In the genomic region with DNA sequence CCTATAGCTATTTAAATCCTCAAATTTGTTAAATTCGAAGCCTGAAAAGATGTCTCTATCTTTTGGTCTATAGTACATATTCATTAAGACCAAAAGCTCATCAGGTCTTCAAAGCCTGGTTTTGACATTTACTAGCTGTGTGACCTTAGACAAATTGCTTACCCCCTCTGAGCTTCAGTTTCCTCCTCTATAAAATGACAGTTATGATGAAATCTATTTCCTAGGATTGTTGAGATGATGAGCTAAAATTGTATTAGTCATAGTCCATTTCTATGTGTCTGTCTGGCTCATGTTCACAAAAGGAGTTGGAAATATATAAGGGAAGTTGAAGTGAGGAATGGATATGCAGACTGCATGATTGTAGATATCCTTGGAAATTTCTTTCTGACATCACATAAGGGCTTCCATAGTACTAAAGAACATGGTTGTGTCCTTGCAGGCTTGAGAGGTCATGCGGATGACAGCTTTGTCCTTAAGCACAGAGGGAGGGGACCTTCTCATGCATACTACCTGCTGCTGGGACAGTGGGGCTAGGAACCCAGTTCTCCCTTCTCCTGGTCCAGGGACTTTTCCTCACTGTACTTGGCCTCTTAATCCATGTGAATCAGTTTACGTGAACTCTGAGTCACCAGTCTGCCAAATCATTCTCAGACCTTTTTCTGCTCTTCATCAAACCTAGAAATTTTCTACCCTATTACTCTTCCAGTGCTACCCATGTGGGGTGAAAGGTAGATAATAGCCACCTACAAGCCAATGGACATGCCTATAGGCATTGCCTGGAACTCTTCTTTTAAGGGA, we compare ENCODE assay signal across 1 cellular context.
TF ChIP-seq lines count a peak whose summit lies in the region.

No MANE protein-coding gene starts in this region.

TF ChIP-seq in SK-N-SH, 30 proteins besides CTCF, POLR2A, EP300 and RAD21 (continued from another document):
- TF ChIP-seq CHD2 (IDR thresholded peaks at IDR 0.05; ENCODE audit: low read length, partially characterized antibody) (no peak), YY1 (IDR thresholded peaks at IDR 0.05; ENCODE audit: low read depth) (no peak), TCF12 (IDR thresholded peaks at IDR 0.05) (peak; percentile 31; the same call in 1 of the 2 replicates), GABPA (IDR thresholded peaks at IDR 0.05; ENCODE audit: low read depth) (no peak), MEF2A (IDR thresholded peaks at IDR 0.05; ENCODE audit: borderline replicate concordance, low read depth) (no peak), SIN3A (IDR thresholded peaks at IDR 0.05; ENCODE audit: borderline replicate concordance, low read depth, low read length) (no peak), JUND (IDR thresholded peaks at IDR 0.05) (peak; percentile 20; the same call in 1 of the 2 replicates), RXRA (IDR thresholded peaks at IDR 0.05; ENCODE audit: borderline replicate concordance, low read depth) (no peak), POLR2AphosphoS5 (IDR thresholded peaks at IDR 0.05; ENCODE audit: low read depth, low read length) (no peak), EZH2phosphoT487 (IDR thresholded peaks at IDR 0.05; ENCODE audit: borderline replicate concordance, low read depth) (no peak), TAF1 (IDR thresholded peaks at IDR 0.05; ENCODE audit: borderline replicate concordance, low read depth, low read length) (no peak), NRF1 (IDR thresholded peaks at IDR 0.05; ENCODE audit: low read depth, low read length) (no peak)
- TF ChIP-seq, protein P1, sequence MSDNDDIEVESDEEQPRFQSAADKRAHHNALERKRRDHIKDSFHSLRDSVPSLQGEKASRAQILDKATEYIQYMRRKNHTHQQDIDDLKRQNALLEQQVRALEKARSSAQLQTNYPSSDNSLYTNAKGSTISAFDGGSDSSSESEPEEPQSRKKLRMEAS (IDR thresholded peaks at IDR 0.05; ENCODE audit: low read depth): no peak
- TF ChIP-seq, protein P2, sequence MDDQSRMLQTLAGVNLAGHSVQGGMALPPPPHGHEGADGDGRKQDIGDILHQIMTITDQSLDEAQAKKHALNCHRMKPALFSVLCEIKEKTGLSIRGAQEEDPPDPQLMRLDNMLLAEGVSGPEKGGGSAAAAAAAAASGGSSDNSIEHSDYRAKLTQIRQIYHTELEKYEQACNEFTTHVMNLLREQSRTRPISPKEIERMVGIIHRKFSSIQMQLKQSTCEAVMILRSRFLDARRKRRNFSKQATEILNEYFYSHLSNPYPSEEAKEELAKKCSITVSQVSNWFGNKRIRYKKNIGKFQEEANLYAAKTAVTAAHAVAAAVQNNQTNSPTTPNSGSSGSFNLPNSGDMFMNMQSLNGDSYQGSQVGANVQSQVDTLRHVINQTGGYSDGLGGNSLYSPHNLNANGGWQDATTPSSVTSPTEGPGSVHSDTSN (IDR thresholded peaks at IDR 0.05): no peak
- TF ChIP-seq, protein P3, sequence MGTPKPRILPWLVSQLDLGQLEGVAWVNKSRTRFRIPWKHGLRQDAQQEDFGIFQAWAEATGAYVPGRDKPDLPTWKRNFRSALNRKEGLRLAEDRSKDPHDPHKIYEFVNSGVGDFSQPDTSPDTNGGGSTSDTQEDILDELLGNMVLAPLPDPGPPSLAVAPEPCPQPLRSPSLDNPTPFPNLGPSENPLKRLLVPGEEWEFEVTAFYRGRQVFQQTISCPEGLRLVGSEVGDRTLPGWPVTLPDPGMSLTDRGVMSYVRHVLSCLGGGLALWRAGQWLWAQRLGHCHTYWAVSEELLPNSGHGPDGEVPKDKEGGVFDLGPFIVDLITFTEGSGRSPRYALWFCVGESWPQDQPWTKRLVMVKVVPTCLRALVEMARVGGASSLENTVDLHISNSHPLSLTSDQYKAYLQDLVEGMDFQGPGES (IDR thresholded peaks at IDR 0.05; ENCODE audit: low read depth, low read length): no peak
- TF ChIP-seq, protein P4, sequence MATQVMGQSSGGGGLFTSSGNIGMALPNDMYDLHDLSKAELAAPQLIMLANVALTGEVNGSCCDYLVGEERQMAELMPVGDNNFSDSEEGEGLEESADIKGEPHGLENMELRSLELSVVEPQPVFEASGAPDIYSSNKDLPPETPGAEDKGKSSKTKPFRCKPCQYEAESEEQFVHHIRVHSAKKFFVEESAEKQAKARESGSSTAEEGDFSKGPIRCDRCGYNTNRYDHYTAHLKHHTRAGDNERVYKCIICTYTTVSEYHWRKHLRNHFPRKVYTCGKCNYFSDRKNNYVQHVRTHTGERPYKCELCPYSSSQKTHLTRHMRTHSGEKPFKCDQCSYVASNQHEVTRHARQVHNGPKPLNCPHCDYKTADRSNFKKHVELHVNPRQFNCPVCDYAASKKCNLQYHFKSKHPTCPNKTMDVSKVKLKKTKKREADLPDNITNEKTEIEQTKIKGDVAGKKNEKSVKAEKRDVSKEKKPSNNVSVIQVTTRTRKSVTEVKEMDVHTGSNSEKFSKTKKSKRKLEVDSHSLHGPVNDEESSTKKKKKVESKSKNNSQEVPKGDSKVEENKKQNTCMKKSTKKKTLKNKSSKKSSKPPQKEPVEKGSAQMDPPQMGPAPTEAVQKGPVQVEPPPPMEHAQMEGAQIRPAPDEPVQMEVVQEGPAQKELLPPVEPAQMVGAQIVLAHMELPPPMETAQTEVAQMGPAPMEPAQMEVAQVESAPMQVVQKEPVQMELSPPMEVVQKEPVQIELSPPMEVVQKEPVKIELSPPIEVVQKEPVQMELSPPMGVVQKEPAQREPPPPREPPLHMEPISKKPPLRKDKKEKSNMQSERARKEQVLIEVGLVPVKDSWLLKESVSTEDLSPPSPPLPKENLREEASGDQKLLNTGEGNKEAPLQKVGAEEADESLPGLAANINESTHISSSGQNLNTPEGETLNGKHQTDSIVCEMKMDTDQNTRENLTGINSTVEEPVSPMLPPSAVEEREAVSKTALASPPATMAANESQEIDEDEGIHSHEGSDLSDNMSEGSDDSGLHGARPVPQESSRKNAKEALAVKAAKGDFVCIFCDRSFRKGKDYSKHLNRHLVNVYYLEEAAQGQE (IDR thresholded peaks at IDR 0.05; ENCODE audit: low read depth, low read length): no peak
- TF ChIP-seq, protein P5, sequence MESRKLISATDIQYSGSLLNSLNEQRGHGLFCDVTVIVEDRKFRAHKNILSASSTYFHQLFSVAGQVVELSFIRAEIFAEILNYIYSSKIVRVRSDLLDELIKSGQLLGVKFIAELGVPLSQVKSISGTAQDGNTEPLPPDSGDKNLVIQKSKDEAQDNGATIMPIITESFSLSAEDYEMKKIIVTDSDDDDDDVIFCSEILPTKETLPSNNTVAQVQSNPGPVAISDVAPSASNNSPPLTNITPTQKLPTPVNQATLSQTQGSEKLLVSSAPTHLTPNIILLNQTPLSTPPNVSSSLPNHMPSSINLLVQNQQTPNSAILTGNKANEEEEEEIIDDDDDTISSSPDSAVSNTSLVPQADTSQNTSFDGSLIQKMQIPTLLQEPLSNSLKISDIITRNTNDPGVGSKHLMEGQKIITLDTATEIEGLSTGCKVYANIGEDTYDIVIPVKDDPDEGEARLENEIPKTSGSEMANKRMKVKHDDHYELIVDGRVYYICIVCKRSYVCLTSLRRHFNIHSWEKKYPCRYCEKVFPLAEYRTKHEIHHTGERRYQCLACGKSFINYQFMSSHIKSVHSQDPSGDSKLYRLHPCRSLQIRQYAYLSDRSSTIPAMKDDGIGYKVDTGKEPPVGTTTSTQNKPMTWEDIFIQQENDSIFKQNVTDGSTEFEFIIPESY (IDR thresholded peaks at IDR 0.05; ENCODE audit: borderline replicate concordance, low read depth): no peak
